In the genomic region with DNA sequence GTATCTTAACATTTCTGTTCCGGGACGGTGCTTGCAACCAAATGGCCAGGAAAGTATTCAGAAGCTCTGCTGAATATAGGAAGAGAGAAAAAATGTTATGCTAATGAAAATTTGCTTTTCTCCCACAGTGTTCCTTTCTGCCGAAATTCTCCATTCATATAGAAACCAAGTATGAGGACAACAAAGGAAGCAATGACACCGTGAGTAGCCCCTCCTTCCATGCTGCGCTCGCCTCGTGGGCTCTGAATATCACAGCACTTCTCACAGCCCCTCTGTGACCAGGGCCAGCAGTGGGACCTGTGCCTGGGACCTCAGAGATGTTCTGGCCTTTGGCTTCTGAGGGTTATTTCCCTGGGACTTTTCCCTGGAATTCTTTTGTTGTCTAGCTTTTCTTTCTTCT, we compare ENCODE assay signal across 20 cellular contexts.
DNase-seq lines count a peak whose midpoint lies in the region; ATAC-seq and TF ChIP-seq lines count a peak whose summit lies in the region.
"Had no signal": no experiment of that assay in that cellular context is flagged by ENCODE, and none has a peak within 500 bp of the region (broad histone marks: within the 10 kb centered on the region; RNA-seq: fewer than 3 reads in every experiment).

No MANE protein-coding gene starts in this region.

- in situ Hi-C loops in GM13976 (cut with MboI; ENCODE audit: low sequenced_read_pairs, unreplicated experiment), result loop anchor here (25.0 kb wide), 1 partner anchor 191 kb away; a partner anchor contains a TSS

- H2BK15ac ChIP-seq in H9 (ENCODE audit: low read depth, low read length), result no peak overlapping the region

- H3K79me2 ChIP-seq in H9 (ENCODE audit: insufficient read depth, low read length) (no peaks in the 10 kb centered on the region), OCI-LY7 (ENCODE audit: insufficient read depth, low read depth, low read length) (no peaks in the 10 kb centered on the region)

- peak; percentile 34 for ATAC-seq in activated naive CD8-positive, alpha-beta T cell treated with anti-CD3 and anti-CD28 coated beads, Interleukin-2, amount 50 U/mL, for 24 hours
- ATAC-seq in natural killer cell, result no peak

- H3K9ac ChIP-seq in H9 (ENCODE audit: extremely low read depth, insufficient read length, low read length), result no peak overlapping the region

- no peak overlapping the region for H2AK5ac ChIP-seq in H9 (ENCODE audit: insufficient read length, low read length)

- no peak overlapping the region for H4K91ac ChIP-seq in H9 (ENCODE audit: insufficient read length, low read depth, low read length)

- TF ChIP-seq CTCF in GM13976 (IDR thresholded peaks at IDR 0.05; ENCODE audit: borderline replicate concordance, control extremely low read depth, extremely low read depth, insufficient read depth, missing control alignments), result no peak
- TF ChIP-seq CTCF in H9 (conservative IDR thresholded peaks at IDR 0.05), result no peak
- no peak for TF ChIP-seq CTCF in natural killer cell (IDR thresholded peaks at IDR 0.05)
- no peak for TF ChIP-seq CTCF in OCI-LY7 (conservative IDR thresholded peaks at IDR 0.05; ENCODE audit: low read length)

- no CpG with 5 or more reads among the region's 7 CpGs for WGBS in H9 (ENCODE audit: extremely low coverage, insufficient read length, low lambda C conversion rate)

- POLR2A ChIA-PET in OCI-LY7 (lab: Charles Lee), result no interaction called here

- H3K36me3 ChIP-seq in OCI-LY7 (ENCODE audit: insufficient read depth, low read length), result no peaks in the 10 kb centered on the region
- H3K36me3 ChIP-seq: right atrium auricular region had no signal

- H3K23ac ChIP-seq in H9 (ENCODE audit: insufficient read length, low read depth, low read length), result no peak overlapping the region

- H4K8ac ChIP-seq in H9 (replicated peaks; ENCODE audit: insufficient read length, low read depth, low read length), result no peak overlapping the region

- H3K4me1 Mint-ChIP-seq in H9 (peaks cover 15 to 21% of the 10 kb centered on the region in 2 experiments), natural killer cell (peaks cover 16 to 24% of the 10 kb centered on the region in 2 donors)
- peaks cover 22% of the 10 kb centered on the region for H3K4me1 Mint-ChIP-seq in activated naive CD8-positive, alpha-beta T cell treated with anti-CD3 and anti-CD28 coated beads, Interleukin-2, amount 50 U/mL, for 24 hours

- H3K27me3 ChIP-seq in H9 (ENCODE audit: insufficient read depth, low read length), result no peaks in the 10 kb centered on the region
- H3K27me3 ChIP-seq: dorsolateral prefrontal cortex, right atrium auricular region, stomach had no signal

- no peak overlapping the region for H3K4me3 Mint-ChIP-seq in H9
- no peak overlapping the region for H3K4me3 Mint-ChIP-seq in activated naive CD8-positive, alpha-beta T cell treated with anti-CD3 and anti-CD28 coated beads, Interleukin-2, amount 50 U/mL, for 24 hours
- no peak overlapping the region for H3K4me3 Mint-ChIP-seq in natural killer cell

- no peak overlapping the region for H4K5ac ChIP-seq in H9 (ENCODE audit: insufficient read length, low read depth, low read length)

- no peak overlapping the region for H2BK12ac ChIP-seq in H9 (ENCODE audit: insufficient read length, low read depth, low read length)

- no peak overlapping the region for H3K18ac ChIP-seq in H9 (ENCODE audit: insufficient read length, low read depth, low read length)

- no peak overlapping the region for H2BK20ac ChIP-seq in H9 (ENCODE audit: low read depth, low read length, poor library complexity, severe bottlenecking)

- intact Hi-C loops in natural killer cell (cut with micrococcal nuclease) (no loop called here), OCI-LY7 (cut with micrococcal nuclease; ENCODE audit: unreplicated experiment) (no loop called here)

- no peak overlapping the region for H3K56ac ChIP-seq in H9 (ENCODE audit: insufficient read length, low read depth, low read length)

- CTCF ChIA-PET in OCI-LY7 (lab: Charles Lee; ENCODE audit: unreplicated experiment), result no interaction called here

- BruUV-seq in OCI-LY7 (replicated peaks; lab: Mats Ljungman, UMichigan), result no TSS peak

- peak overlapping the region; percentile 13 for H3K4me2 ChIP-seq in H9 (ENCODE audit: insufficient read depth, insufficient read length, low read length)
- H3K4me2 ChIP-seq in OCI-LY7 (ENCODE audit: low read length), result no peak overlapping the region

- peak overlapping the region; percentile 53; the same call in 1 of the 2 replicates for H3K14ac ChIP-seq in H9 (ENCODE audit: insufficient read depth, low read length)

- no peak overlapping the region for H3K4ac ChIP-seq in H9 (ENCODE audit: low read depth, low read length)

- no peaks in the 10 kb centered on the region for H3K9me2 ChIP-seq in OCI-LY7 (ENCODE audit: insufficient read depth, low read length)

- H3K27ac Mint-ChIP-seq in H9 (peak overlapping the region; percentile 17 to 83 (median 19); a peak in 3 of 7 replicates), natural killer cell (peak overlapping the region; percentile 36 to 68)
- H3K27ac Mint-ChIP-seq in activated naive CD8-positive, alpha-beta T cell treated with anti-CD3 and anti-CD28 coated beads, Interleukin-2, amount 50 U/mL, for 24 hours, result peak overlapping the region; percentile 79

- H3K9me3 ChIP-seq in H9 (ENCODE audit: control insufficient read depth, low read depth, low read length) (no peaks in the 10 kb centered on the region), OCI-LY7 (ENCODE audit: low read length) (no peaks in the 10 kb centered on the region)
- H3K9me3 ChIP-seq: right atrium auricular region, stomach had no signal

- H2AFZ ChIP-seq in H9 (ENCODE audit: low read length), result no peak overlapping the region
- no peak overlapping the region for H2AFZ ChIP-seq in OCI-LY7 (ENCODE audit: low read length)

- H3T11ph ChIP-seq in H9 (ENCODE audit: low read length), result no peak overlapping the region

- H3K27me3 Mint-ChIP-seq in H9 (ENCODE audit: low read depth), result no peaks in the 10 kb centered on the region
- H3K27me3 Mint-ChIP-seq in activated naive CD8-positive, alpha-beta T cell treated with anti-CD3 and anti-CD28 coated beads, Interleukin-2, amount 50 U/mL, for 24 hours, result no peaks in the 10 kb centered on the region
- no peaks in the 10 kb centered on the region for H3K27me3 Mint-ChIP-seq in natural killer cell (ENCODE audit: low read depth in 2 of 2)

- no peak overlapping the region for H3K4me3 ChIP-seq in OCI-LY7 (ENCODE audit: low read depth, low read length, poor library complexity, severe bottlenecking)
- H3K4me3 ChIP-seq: dorsolateral prefrontal cortex, right atrium auricular region, stomach had no signal

- peaks cover 7 to 17% (median 10%) of the 10 kb centered on the region in 3 experiments; a peak in 5 of 7 replicates for H3K36me3 Mint-ChIP-seq in H9 (ENCODE audit: insufficient read depth in 1 of 3, low read depth in 3 of 3)
- peaks cover 5% of the 10 kb centered on the region for H3K36me3 Mint-ChIP-seq in activated naive CD8-positive, alpha-beta T cell treated with anti-CD3 and anti-CD28 coated beads, Interleukin-2, amount 50 U/mL, for 24 hours (ENCODE audit: low read depth)
- no peaks in the 10 kb centered on the region for H3K36me3 Mint-ChIP-seq in natural killer cell

- peak overlapping the region; percentile 2 for H3K27ac ChIP-seq in H9 (ENCODE audit: insufficient read length, low read depth, low read length)
- no peak overlapping the region for H3K27ac ChIP-seq in OCI-LY7 (ENCODE audit: low read depth, low read length, poor library complexity, severe bottlenecking)
- H3K27ac ChIP-seq: right atrium auricular region had no signal

- H2BK5ac ChIP-seq in H9 (ENCODE audit: insufficient read length, low read length), result no peak overlapping the region

- H3K23me2 ChIP-seq in H9 (ENCODE audit: insufficient read length, low read depth, low read length, poor library complexity, severe bottlenecking), result no peaks in the 10 kb centered on the region

- no peaks in the 10 kb centered on the region for H3K9me3 Mint-ChIP-seq in H9
- H3K9me3 Mint-ChIP-seq in activated naive CD8-positive, alpha-beta T cell treated with anti-CD3 and anti-CD28 coated beads, Interleukin-2, amount 50 U/mL, for 24 hours, result no peaks in the 10 kb centered on the region
- H3K9me3 Mint-ChIP-seq in natural killer cell, result no peaks in the 10 kb centered on the region

- H2BK120ac ChIP-seq in H9 (ENCODE audit: low read depth, low read length, poor library complexity, severe bottlenecking), result no peak overlapping the region

- peak; percentile 45 for DNase-seq in GM13976 (ENCODE audit: low spot score)
- DNase-seq in H9, result no peak
- no peak for DNase-seq in activated naive CD8-positive, alpha-beta T cell treated with anti-CD3 and anti-CD28 coated beads, Interleukin-2, amount 50 U/mL, for 24 hours
- no peak for DNase-seq in natural killer cell
- DNase-seq in hippocampal formation (lab: John Stamatoyannopoulos, UW), result no peak
- no peak for DNase-seq in 8988T
- no peak for DNase-seq in HuH-7 (ENCODE audit: low spot score)
- DNase-seq in OCI-LY7 (ENCODE audit: low spot score), result no peak
- DNase-seq: activated CD8-positive, alpha-beta memory T cell treated with anti-CD3 and anti-CD28 coated beads, Interleukin-2, amount 50 U/mL, for 4 hours; amygdala; dorsolateral prefrontal cortex; foreskin fibroblast; Kasumi-1; kidney; NCI-H1930; NCI-H748 treated with DMSO at 0.1 percent for 48 hours; SHP77; stimulated activated CD4-positive, alpha-beta T cell treated with anti-CD3 and anti-CD28 coated beads, Interleukin-4, amount 100 ng/mL, for 4 hours; stomach had no signal

- peaks cover 3% of the 10 kb centered on the region; the same call in 1 of the 2 replicates for H3K4me1 ChIP-seq in H9 (ENCODE audit: insufficient read depth, low read length)
- H3K4me1 ChIP-seq in OCI-LY7 (ENCODE audit: insufficient read depth, low read length, poor library complexity, severe bottlenecking), result peaks cover 5% of the 10 kb centered on the region
- H3K4me1 ChIP-seq: right atrium auricular region had no signal

- H3K79me1 ChIP-seq in H9 (ENCODE audit: insufficient read depth, low read depth, low read length, poor library complexity, severe bottlenecking), result no peaks in the 10 kb centered on the region

- H4K20me1 ChIP-seq in H9 (ENCODE audit: control insufficient read depth, insufficient read depth, insufficient read length) (no peaks in the 10 kb centered on the region), OCI-LY7 (ENCODE audit: insufficient read depth, low read length) (no peaks in the 10 kb centered on the region)

Comparison
In these comparisons a context has a peak if more than half of its experiments do, and no peak if none do; other contexts are left out.
1. H3K27ac Mint-ChIP-seq: peak in every context shown above with its lines; median percentile 79 in activated naive CD8-positive, alpha-beta T cell treated with anti-CD3 and anti-CD28 coated beads, Interleukin-2, amount 50 U/mL, for 24 hours; 52 in natural killer cell; 19 in H9.